In genomic region chr21:31132574-31133242, GRCh38 we compare ENCODE assay signal across 8 cellular contexts.
DNase-seq lines count a peak whose midpoint lies in the region; ATAC-seq and TF ChIP-seq lines count a peak whose summit lies in the region.

No MANE protein-coding gene starts in this region.

- intact Hi-C loops in prostate gland (cut with DNase I), result no loop called here

- H3K27me3 Mint-ChIP-seq in stimulated activated memory B cell treated with anti-CD40 and anti-IgM and Interleukin-4, amounts not matched to agents 10 μg/mL and 1 μg/mL and 100 μg/mL, for 72 hours, result peaks cover 38% of the 10 kb centered on the region

- no peak overlapping the region for H3K4me3 ChIP-seq in prostate gland

- H3K9me3 Mint-ChIP-seq in stimulated activated memory B cell treated with anti-CD40 and anti-IgM and Interleukin-4, amounts not matched to agents 10 μg/mL and 1 μg/mL and 100 μg/mL, for 72 hours, result no peaks in the 10 kb centered on the region

- H3K27me3 ChIP-seq in prostate gland (replicated peaks; ENCODE audit: insufficient read depth), result no peaks in the 10 kb centered on the region

- no peaks in the 10 kb centered on the region for H3K36me3 Mint-ChIP-seq in stimulated activated memory B cell treated with anti-CD40 and anti-IgM and Interleukin-4, amounts not matched to agents 10 μg/mL and 1 μg/mL and 100 μg/mL, for 72 hours

- H3K27ac ChIP-seq in prostate gland, result no peak overlapping the region

- WGBS in prostate gland, result 76% methylated on average over 11 of the region's 11 CpGs

- H3K4me1 Mint-ChIP-seq in stimulated activated memory B cell treated with anti-CD40 and anti-IgM and Interleukin-4, amounts not matched to agents 10 μg/mL and 1 μg/mL and 100 μg/mL, for 72 hours, result peaks cover 13% of the 10 kb centered on the region

- TF ChIP-seq POLR2A in prostate gland (IDR thresholded peaks at IDR 0.05), result no peak

- H3K27ac Mint-ChIP-seq in stimulated activated memory B cell treated with anti-CD40 and anti-IgM and Interleukin-4, amounts not matched to agents 10 μg/mL and 1 μg/mL and 100 μg/mL, for 72 hours, result no peak overlapping the region

- ATAC-seq in GM18508 (IDR thresholded peaks at IDR 0.05; ENCODE audit: insufficient read depth, unreplicated experiment) (peak; percentile 43), HG02884 (IDR thresholded peaks at IDR 0.05; ENCODE audit: unreplicated experiment) (peak; percentile 60)
- ATAC-seq in stimulated activated memory B cell treated with anti-CD40 and anti-IgM and Interleukin-4, amounts not matched to agents 10 μg/mL and 1 μg/mL and 100 μg/mL, for 72 hours, result peak; percentile 49

- TF ChIP-seq CTCF in prostate gland (IDR thresholded peaks at IDR 0.05), result no peak

- H3K9me3 ChIP-seq in prostate gland, result no peaks in the 10 kb centered on the region

- H3K4me1 ChIP-seq in prostate gland (replicated peaks), result no peaks in the 10 kb centered on the region

- H3K36me3 ChIP-seq in prostate gland, result no peaks in the 10 kb centered on the region

- H3K4me3 Mint-ChIP-seq in stimulated activated memory B cell treated with anti-CD40 and anti-IgM and Interleukin-4, amounts not matched to agents 10 μg/mL and 1 μg/mL and 100 μg/mL, for 72 hours, result no peak overlapping the region

- DNase-seq in T-helper 22 cell (ENCODE audit: low read depth) (peak; percentile 65), glomerular visceral epithelial cell (ENCODE audit: extremely low spot score) (no peak), prostate gland (ENCODE audit: low spot score) (no peak), NCI-H2227 treated with DMSO at 0.1 percent for 48 hours (lab: John Stamatoyannopoulos, UW) (no peak)
- DNase-seq in effector CD4-positive, alpha-beta T cell, result peak; percentile 65

Comparison
In these comparisons a context has a peak if more than half of its experiments do, and no peak if none do; other contexts are left out.
1. DNase-seq: peak in T-helper 22 cell (single experiment) and effector CD4-positive, alpha-beta T cell (single experiment); none in glomerular visceral epithelial cell (single experiment), prostate gland (single experiment) and NCI-H2227 treated with DMSO at 0.1 percent for 48 hours (single experiment).
2. Peak in every context shown above with its lines, with median percentiles within 50 percentile points of each other: ATAC-seq.